Comparison of ENCODE assay signal across 2 cellular contexts in genomic region chr3:127412578-127413317, GRCh38.
TF ChIP-seq lines count a peak whose summit lies in the region.

No MANE protein-coding gene starts in this region.

TF ChIP-seq in SK-N-SH, 30 proteins besides CTCF, POLR2A, EP300 and RAD21 (continued from another document):
- TF ChIP-seq CHD2 (IDR thresholded peaks at IDR 0.05; ENCODE audit: low read length, partially characterized antibody) = no peak
- TF ChIP-seq YY1 (IDR thresholded peaks at IDR 0.05; ENCODE audit: low read depth) = no peak

TF ChIP-seq in SK-N-SH treated with all-trans-retinoic acid at 6 μM for 48 hours, 23 proteins besides CTCF, POLR2A, EP300 and RAD21 (continued from another document):
- TF ChIP-seq PATZ1 (CRISPR knock-in tag; IDR thresholded peaks at IDR 0.05; ENCODE audit: borderline replicate concordance) (no peak), CSRNP3 (CRISPR knock-in tag; IDR thresholded peaks at IDR 0.05) (no peak), ZFP30 (CRISPR knock-in tag; IDR thresholded peaks at IDR 0.05) (no peak), ESRRG (CRISPR knock-in tag; IDR thresholded peaks at IDR 0.05) (no peak), OSR1 (CRISPR knock-in tag; IDR thresholded peaks at IDR 0.05) (no peak), TCF4 (CRISPR knock-in tag; IDR thresholded peaks at IDR 0.05; ENCODE audit: borderline replicate concordance) (no peak)
